Comparison of ENCODE assay signal across 23 cellular contexts in the genomic region with DNA sequence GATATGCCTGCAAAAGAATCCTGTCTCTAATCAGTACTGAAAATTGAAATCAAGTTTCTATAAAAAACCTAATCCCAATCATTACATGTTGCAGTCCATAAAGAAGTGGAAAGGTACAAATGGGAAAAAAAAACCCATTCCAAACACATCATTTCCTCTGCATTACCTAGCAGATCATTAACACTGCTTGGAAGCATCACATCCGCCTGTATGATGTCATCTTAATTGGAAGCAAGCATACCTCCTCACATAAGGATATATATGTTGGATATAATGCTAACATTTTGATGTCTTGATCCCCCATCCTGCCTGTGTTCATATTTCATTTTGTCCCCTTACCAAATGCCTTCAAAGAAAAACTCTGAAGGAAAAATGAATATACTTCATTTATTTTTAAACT.
"Had no signal": no experiment of that assay in that cellular context is flagged by ENCODE, and none has a peak within 500 bp of the region (broad histone marks: within the 10 kb centered on the region; RNA-seq: fewer than 3 reads in every experiment).

No MANE protein-coding gene starts in this region.

- ATAC-seq: activated T-cell treated with anti-CD3 and anti-CD28 coated beads, Interleukin-2, amount 50 U/mL, for 72 hours; PC-3; SK-N-SH treated with all-trans-retinoic acid at 6 μM for 48 hours had no signal

- H3K4me3 ChIP-seq: cardiac muscle cell, SJSA1 had no signal

- DNase-seq: activated B cell treated with CpG ODN at 0.5 μM for 24 hours; activated CD4-positive, alpha-beta memory T cell treated with anti-CD3 and anti-CD28 coated beads for 36 hours; activated CD4-positive, alpha-beta T cell treated with anti-CD3 and anti-CD28 coated beads for 1 hour; activated CD4-positive, alpha-beta T cell treated with anti-CD3 and anti-CD28 coated beads, Interleukin-2, amount 10 ng/mL, durations not matched to agents 24 days and 14 days; activated CD8-positive, alpha-beta memory T cell treated with anti-CD3 and anti-CD28 coated beads for 24 hours; activated gamma-delta T cell treated with Interleukin-2 at 50 U/mL for 16 hours; activated naive CD4-positive, alpha-beta T cell treated with anti-CD3 and anti-CD28 coated beads, Interleukin-2, amount 10 ng/mL, durations not matched to agents 7 days and 5 days; activated naive CD8-positive, alpha-beta T cell treated with anti-CD3 and anti-CD28 coated beads for 36 hours; activated T-cell treated with anti-CD3 and anti-CD28 coated beads, Interleukin-2, amount 50 U/mL, for 72 hours; brain microvascular endothelial cell; NCI-H1105; NCI-H1436; NCI-H1694 treated with DMSO at 0.1 percent for 48 hours; NCI-H2029 treated with DMSO at 0.1 percent for 48 hours; NCI-H345; NCI-H510A; NCI-H526 treated with DMSO at 0.1 percent for 48 hours; PC-3 had no signal

- H3K27ac ChIP-seq: brain microvascular endothelial cell, cardiac muscle cell, KMS-11, SJSA1 had no signal

- H3K9me3 ChIP-seq: SJSA1 had no signal

- H3K4me1 ChIP-seq: SJSA1 had no signal

- H3K36me3 ChIP-seq: brain microvascular endothelial cell, cardiac muscle cell, SJSA1 had no signal

- H3K27me3 ChIP-seq: brain microvascular endothelial cell, cardiac muscle cell had no signal

- H3K9ac ChIP-seq: KMS-11 had no signal

- H3K4me2 ChIP-seq: KMS-11 had no signal

- FAIRE-seq: RCC 7860 had no signal
